36 cellular contexts compared by ENCODE assay signal in genomic region chr9:88540364-88540763, GRCh38. TPM values are rescaled to one million over a fixed set of nuclear protein-coding genes. Genes with fewer than 3 reads are reported as not detected.
"Had no signal": no experiment of that assay in that cellular context is flagged by ENCODE, and none has a peak within 500 bp of the region (broad histone marks: within the 10 kb centered on the region; RNA-seq: fewer than 3 reads in every experiment).

No MANE protein-coding gene starts in this region.

- H3K27ac Mint-ChIP-seq: activated B cell treated with CpG ODN at 0.5 μM for 24 hours; activated CD8-positive, alpha-beta T cell treated with anti-CD3 and anti-CD28 coated beads for 36 hours; activated naive CD4-positive, alpha-beta T cell treated with anti-CD3 and anti-CD28 coated beads for 36 hours; activated naive CD4-positive, alpha-beta T cell treated with anti-CD3 and anti-CD28 coated beads, Interleukin-2, amount 50 U/mL, for 24 hours; activated naive CD8-positive, alpha-beta T cell treated with anti-CD3 and anti-CD28 coated beads for 36 hours; activated naive CD8-positive, alpha-beta T cell treated with anti-CD3 and anti-CD28 coated beads, Interleukin-2, amount 50 U/mL, for 24 hours; activated T-helper 1 cell treated with anti-CD3 and anti-CD28 coated beads, Interleukin-12 subunit alpha, Interleukin-12 subunit beta, Interleukin-2, Interleukin-4 antibody, amounts not matched to agents 30 ng/mL and 10 ng/mL and 1 ng/mL, durations not matched to agents 14 hours and 24 hours and 36 hours; activated T-helper 2 cell treated with anti-CD3 and anti-CD28 coated beads, Interferon-gamma antibody, Interleukin-2, Interleukin-4, amounts not matched to agents 10 μg/mL and 5 μg/mL and 100 μg/mL, durations not matched to agents 14 hours and 24 hours and 36 hours; T-helper 17 cell; T-helper 2 cell treated with Interferon-gamma antibody and Interleukin-4, amounts not matched to agents 5 μg/mL and 100 μg/mL, for 36 hours had no signal

- H3K36me3 ChIP-seq: adrenal gland, cardiac muscle cell, colonic mucosa, esophagus squamous epithelium, gastroesophageal sphincter, WERI-Rb-1 had no signal

- ATAC-seq: activated CD4-positive, CD25-positive, alpha-beta regulatory T cell treated with anti-CD3 and anti-CD28 coated beads, Interleukin-2, amount 50 U/mL, for 24 hours; activated CD8-positive, alpha-beta T cell treated with anti-CD3 and anti-CD28 coated beads for 36 hours; activated naive CD8-positive, alpha-beta T cell treated with anti-CD3 and anti-CD28 coated beads, Interleukin-2, amount 50 U/mL, for 24 hours; body of pancreas; gastroesophageal sphincter; T-helper 17 cell had no signal

- H3K27ac ChIP-seq: adrenal gland, body of pancreas, cardiac muscle cell, colonic mucosa, epithelial cell of prostate, esophagus squamous epithelium, gastroesophageal sphincter, WERI-Rb-1 had no signal

- H3K36me3 Mint-ChIP-seq: activated naive CD4-positive, alpha-beta T cell treated with anti-CD3 and anti-CD28 coated beads, Interleukin-2, amount 50 U/mL, for 24 hours; activated naive CD8-positive, alpha-beta T cell treated with anti-CD3 and anti-CD28 coated beads for 36 hours had no signal

- H3K4me3 ChIP-seq: adrenal gland, body of pancreas, cardiac muscle cell, colonic mucosa, esophagus squamous epithelium, gastroesophageal sphincter had no signal

- H3K4me1 Mint-ChIP-seq: activated naive CD8-positive, alpha-beta T cell treated with anti-CD3 and anti-CD28 coated beads for 36 hours had no signal

- H3K9me3 ChIP-seq: adrenal gland, body of pancreas, colonic mucosa, esophagus squamous epithelium, gastroesophageal sphincter had no signal

- H3K4me3 Mint-ChIP-seq: activated B cell treated with CpG ODN at 0.5 μM for 24 hours; activated CD8-positive, alpha-beta T cell treated with anti-CD3 and anti-CD28 coated beads for 36 hours; activated naive CD4-positive, alpha-beta T cell treated with anti-CD3 and anti-CD28 coated beads for 36 hours; activated naive CD4-positive, alpha-beta T cell treated with anti-CD3 and anti-CD28 coated beads, Interleukin-2, amount 50 U/mL, for 24 hours; activated naive CD8-positive, alpha-beta T cell treated with anti-CD3 and anti-CD28 coated beads for 36 hours; activated naive CD8-positive, alpha-beta T cell treated with anti-CD3 and anti-CD28 coated beads, Interleukin-2, amount 50 U/mL, for 24 hours; activated T-helper 1 cell treated with anti-CD3 and anti-CD28 coated beads, Interleukin-12 subunit alpha, Interleukin-12 subunit beta, Interleukin-2, Interleukin-4 antibody, amounts not matched to agents 30 ng/mL and 10 ng/mL and 1 ng/mL, durations not matched to agents 14 hours and 24 hours and 36 hours; T-helper 17 cell; T-helper 2 cell treated with Interferon-gamma antibody and Interleukin-4, amounts not matched to agents 5 μg/mL and 100 μg/mL, for 36 hours had no signal

- DNase-seq: activated B cell treated with CpG ODN at 0.5 μM for 24 hours; activated CD4-positive, alpha-beta T cell treated with anti-CD3 and anti-CD28 coated beads for 48 hours; activated CD4-positive, alpha-beta T cell treated with anti-CD3 and anti-CD28 coated beads, Interleukin-2, amount 50 U/mL, for 1 hour; activated CD4-positive, alpha-beta T cell treated with anti-CD3 and anti-CD28 coated beads, Interleukin-2, amount 50 U/mL, for 48 hours; activated CD8-positive, alpha-beta memory T cell treated with anti-CD3 and anti-CD28 coated beads for 24 hours; activated CD8-positive, alpha-beta T cell treated with anti-CD3 and anti-CD28 coated beads for 36 hours; activated effector memory CD4-positive, alpha-beta T cell treated with anti-CD3 and anti-CD28 coated beads, Interleukin-2, amount 50 U/mL, for 16 hours; activated naive CD4-positive, alpha-beta T cell treated with anti-CD3 and anti-CD28 coated beads for 36 hours; activated naive CD8-positive, alpha-beta T cell treated with anti-CD3 and anti-CD28 coated beads for 36 hours; activated naive CD8-positive, alpha-beta T cell treated with anti-CD3 and anti-CD28 coated beads, Interleukin-2, amount 50 U/mL, for 24 hours; activated T-cell treated with anti-CD3 and anti-CD28 coated beads, Interleukin-2, amount 50 U/mL, for 1 hour; activated T-cell treated with anti-CD3 and anti-CD28 coated beads, Interleukin-2, amount 50 U/mL, for 48 hours; adrenal gland; amygdala; aorta; body of pancreas; central memory CD4-positive, alpha-beta T cell; cerebellar nuclear complex; colonic mucosa; effector CD8-positive, alpha-beta T cell; esophagus squamous epithelium; foreskin melanocyte; T-helper 1 cell; T-helper 17 cell; T1000; WERI-Rb-1 had no signal

- H3K27me3 ChIP-seq: body of pancreas, colonic mucosa had no signal

- H3K9me3 Mint-ChIP-seq: activated B cell treated with CpG ODN at 0.5 μM for 24 hours; activated CD8-positive, alpha-beta T cell treated with anti-CD3 and anti-CD28 coated beads for 36 hours; activated naive CD4-positive, alpha-beta T cell treated with anti-CD3 and anti-CD28 coated beads for 36 hours; activated naive CD4-positive, alpha-beta T cell treated with anti-CD3 and anti-CD28 coated beads, Interleukin-2, amount 50 U/mL, for 24 hours; activated naive CD8-positive, alpha-beta T cell treated with anti-CD3 and anti-CD28 coated beads for 36 hours; activated naive CD8-positive, alpha-beta T cell treated with anti-CD3 and anti-CD28 coated beads, Interleukin-2, amount 50 U/mL, for 24 hours; activated T-helper 1 cell treated with anti-CD3 and anti-CD28 coated beads, Interleukin-12 subunit alpha, Interleukin-12 subunit beta, Interleukin-2, Interleukin-4 antibody, amounts not matched to agents 30 ng/mL and 10 ng/mL and 1 ng/mL, durations not matched to agents 14 hours and 24 hours and 36 hours; activated T-helper 2 cell treated with anti-CD3 and anti-CD28 coated beads, Interferon-gamma antibody, Interleukin-2, Interleukin-4, amounts not matched to agents 10 μg/mL and 5 μg/mL and 100 μg/mL, durations not matched to agents 14 hours and 24 hours and 36 hours; T-helper 2 cell treated with Interferon-gamma antibody and Interleukin-4, amounts not matched to agents 5 μg/mL and 100 μg/mL, for 36 hours had no signal

- H3K4me1 ChIP-seq: colonic mucosa had no signal

RNA-seq across cellular contexts. Expression of gene NXNL2, which starts 5.4 kb away (rescaled TPM):
- total RNA-seq: activated B cell treated with CpG ODN at 0.5 μM for 24 hours; activated CD8-positive, alpha-beta T cell treated with anti-CD3 and anti-CD28 coated beads for 36 hours; activated naive CD4-positive, alpha-beta T cell treated with anti-CD3 and anti-CD28 coated beads for 36 hours; activated naive CD8-positive, alpha-beta T cell treated with anti-CD3 and anti-CD28 coated beads for 36 hours; activated T-helper 1 cell treated with anti-CD3 and anti-CD28 coated beads, Interleukin-12 subunit alpha, Interleukin-12 subunit beta, Interleukin-2, Interleukin-4 antibody, amounts not matched to agents 30 ng/mL and 10 ng/mL and 1 ng/mL, durations not matched to agents 14 hours and 24 hours and 36 hours; activated T-helper 2 cell treated with anti-CD3 and anti-CD28 coated beads, Interferon-gamma antibody, Interleukin-2, Interleukin-4, amounts not matched to agents 10 μg/mL and 5 μg/mL and 100 μg/mL, durations not matched to agents 14 hours and 24 hours and 36 hours; cardiac muscle cell; colonic mucosa; endothelial cell of umbilical vein; glomerular endothelial cell; T-helper 17 cell had no signal
